Comparison of ENCODE assay signal across 11 cellular contexts in genomic region chr7:137591444-137591843, GRCh38.
DNase-seq lines count a peak whose midpoint lies in the region; ATAC-seq and TF ChIP-seq lines count a peak whose summit lies in the region.
"Had no signal": no experiment of that assay in that cellular context is flagged by ENCODE, and none has a peak within 500 bp of the region (broad histone marks: within the 10 kb centered on the region; RNA-seq: fewer than 3 reads in every experiment).

No MANE protein-coding gene starts in this region.

- H3K9me3 ChIP-seq in cardiac muscle cell (ENCODE audit: low read depth) (no peaks in the 10 kb centered on the region), stomach smooth muscle (ENCODE audit: control insufficient read depth in 2 of 2, low read length in 2 of 2) (no peaks in the 10 kb centered on the region)
- H3K9me3 ChIP-seq: SJCRH30 had no signal

- intact Hi-C loops in activated CD4-positive, alpha-beta memory T cell treated with anti-CD3 and anti-CD28 coated beads for 36 hours (cut with micrococcal nuclease) = no loop called here

- H3K4me1 ChIP-seq in cardiac muscle cell (ENCODE audit: low read depth) (peaks cover 30% of the 10 kb centered on the region), stomach smooth muscle (ENCODE audit: control insufficient read depth, insufficient read depth, low read length) (peaks cover 13% of the 10 kb centered on the region)

- H3K9me3 Mint-ChIP-seq in WTC11 (no peaks in the 10 kb centered on the region), progenitor cell of endocrine pancreas (ENCODE audit: low read depth) (no peaks in the 10 kb centered on the region)
- H3K9me3 Mint-ChIP-seq in activated CD4-positive, alpha-beta memory T cell treated with anti-CD3 and anti-CD28 coated beads for 36 hours = no peaks in the 10 kb centered on the region

- H3K4me3 Mint-ChIP-seq in WTC11 (no peak overlapping the region), progenitor cell of endocrine pancreas (ENCODE audit: low read depth) (no peak overlapping the region)
- H3K4me3 Mint-ChIP-seq in activated CD4-positive, alpha-beta memory T cell treated with anti-CD3 and anti-CD28 coated beads for 36 hours = no peak overlapping the region

- no peak overlapping the region for H3K27ac Mint-ChIP-seq in WTC11
- H3K27ac Mint-ChIP-seq in progenitor cell of endocrine pancreas = no peak overlapping the region
- H3K27ac Mint-ChIP-seq in activated CD4-positive, alpha-beta memory T cell treated with anti-CD3 and anti-CD28 coated beads for 36 hours = no peak overlapping the region

- H3K27ac ChIP-seq in cardiac muscle cell (peak overlapping the region; percentile 82), stomach smooth muscle (ENCODE audit: low read length) (peak overlapping the region; percentile 46), caudate nucleus (ENCODE audit: low read depth, low read length) (no peak overlapping the region)
- H3K27ac ChIP-seq: SJCRH30 had no signal

- ATAC-seq in WTC11 (peak; percentile 60), HG02885 (IDR thresholded peaks at IDR 0.05; ENCODE audit: poor library complexity, unreplicated experiment) (no peak)

- H3K27me3 Mint-ChIP-seq in WTC11 (ENCODE audit: low read depth) = no peaks in the 10 kb centered on the region
- peaks cover 3% of the 10 kb centered on the region for H3K27me3 Mint-ChIP-seq in progenitor cell of endocrine pancreas
- peaks cover 2% of the 10 kb centered on the region for H3K27me3 Mint-ChIP-seq in activated CD4-positive, alpha-beta memory T cell treated with anti-CD3 and anti-CD28 coated beads for 36 hours

- no peaks in the 10 kb centered on the region for H3K36me3 ChIP-seq in cardiac muscle cell
- H3K36me3 ChIP-seq in stomach smooth muscle (ENCODE audit: control insufficient read depth in 2 of 2, insufficient read depth in 2 of 2, low read length in 2 of 2) = no peaks in the 10 kb centered on the region
- H3K36me3 ChIP-seq: SJCRH30 had no signal

- POLR2A ChIA-PET in WTC11 (lab: Charles Lee) = no interaction called here
- POLR2A ChIA-PET in activated CD4-positive, alpha-beta memory T cell treated with anti-CD3 and anti-CD28 coated beads for 36 hours (lab: Charles Lee) = no interaction called here

- no peak overlapping the region for H3K9ac ChIP-seq in stomach smooth muscle (ENCODE audit: low read length in 2 of 2)

- no peak for TF ChIP-seq CTCF in WTC11 (IDR thresholded peaks at IDR 0.05)
- TF ChIP-seq CTCF in cardiac muscle cell (IDR thresholded peaks at IDR 0.05; ENCODE audit: low read depth, low read length) = no peak
- TF ChIP-seq CTCF in progenitor cell of endocrine pancreas (IDR thresholded peaks at IDR 0.05; ENCODE audit: unreplicated experiment) = no peak

- no peaks in the 10 kb centered on the region; the same call in 1 of the 2 replicates for H3K4me1 Mint-ChIP-seq in WTC11
- no peaks in the 10 kb centered on the region for H3K4me1 Mint-ChIP-seq in progenitor cell of endocrine pancreas (ENCODE audit: low read depth)
- H3K4me1 Mint-ChIP-seq in activated CD4-positive, alpha-beta memory T cell treated with anti-CD3 and anti-CD28 coated beads for 36 hours (ENCODE audit: low read depth) = no peaks in the 10 kb centered on the region

- peak; percentile 26 for DNase-seq in HS-5 (ENCODE audit: low read depth)
- no peak for DNase-seq in WTC11 (ENCODE audit: low spot score)
- peak; percentile 38 to 66 for DNase-seq in cardiac muscle cell (ENCODE audit: low read depth in 1 of 2, low spot score in 1 of 2)
- no peak for DNase-seq in progenitor cell of endocrine pancreas (ENCODE audit: low spot score, unreplicated experiment)
- no peak for DNase-seq in activated CD4-positive, alpha-beta memory T cell treated with anti-CD3 and anti-CD28 coated beads for 36 hours
- no peak for DNase-seq in caudate nucleus (lab: John Stamatoyannopoulos, UW)
- DNase-seq: effector CD4-positive, alpha-beta T cell; KG1 had no signal

- H3K36me3 Mint-ChIP-seq in WTC11 = no peaks in the 10 kb centered on the region
- H3K36me3 Mint-ChIP-seq in progenitor cell of endocrine pancreas (ENCODE audit: insufficient read depth) = no peaks in the 10 kb centered on the region
- H3K36me3 Mint-ChIP-seq in activated CD4-positive, alpha-beta memory T cell treated with anti-CD3 and anti-CD28 coated beads for 36 hours = no peaks in the 10 kb centered on the region

- H3K4me3 ChIP-seq in cardiac muscle cell = no peak overlapping the region
- no peak overlapping the region for H3K4me3 ChIP-seq in stomach smooth muscle (ENCODE audit: low read length in 2 of 2)

- CTCF ChIA-PET in WTC11 (lab: Charles Lee) = interaction anchor here (0.9 to 4.8 kb wide), 17 partner anchors 11 to 723 kb away, joined by 3 to 46 read pairs (median 5); partner anchors contain the start of gene CHRM2
- CTCF ChIA-PET in activated CD4-positive, alpha-beta memory T cell treated with anti-CD3 and anti-CD28 coated beads for 36 hours (lab: Charles Lee) = interaction anchor here (0.6 kb wide), 1 partner anchor 224 kb away, joined by 3 read pairs; no protein-coding TSS in a partner anchor

- H3K27me3 ChIP-seq in cardiac muscle cell (no peaks in the 10 kb centered on the region), stomach smooth muscle (ENCODE audit: control insufficient read depth in 1 of 2, insufficient read depth in 2 of 2, low read length in 2 of 2) (no peaks in the 10 kb centered on the region)

TF ChIP-seq in WTC11, 78 proteins besides CTCF, POLR2A, EP300 and RAD21:
- TF ChIP-seq NFE2L1 (CRISPR knock-in tag; IDR thresholded peaks at IDR 0.05) (0 out of 2 replicates have a peak, but pooled peaks have one; percentile 23), AR (CRISPR knock-in tag; IDR thresholded peaks at IDR 0.05) (no peak)
TF ChIP-seq in WTC11: peak in this region for 1.

Comparison
In these comparisons a context has a peak if more than half of its experiments do, and no peak if none do; other contexts are left out.
1. DNase-seq: peak in HS-5 (single experiment) and cardiac muscle cell (2 of 2); none in WTC11 (single experiment), progenitor cell of endocrine pancreas (single experiment), activated CD4-positive, alpha-beta memory T cell treated with anti-CD3 and anti-CD28 coated beads for 36 hours (single experiment) and caudate nucleus (0 of 61).